In genomic region chr14:63725786-63726185, GRCh38 we compare ENCODE assay signal across 9 cellular contexts. TPM values are rescaled to one million over a fixed set of nuclear protein-coding genes. Genes with fewer than 3 reads are reported as not detected.
DNase-seq lines count a peak whose midpoint lies in the region; ATAC-seq and TF ChIP-seq lines count a peak whose summit lies in the region.
"Had no signal": no experiment of that assay in that cellular context is flagged by ENCODE, and none has a peak within 500 bp of the region (broad histone marks: within the 10 kb centered on the region; RNA-seq: fewer than 3 reads in every experiment).

No MANE protein-coding gene starts in this region.

- ATAC-seq in activated CD8-positive, alpha-beta T cell treated with anti-CD3 and anti-CD28 coated beads, Interleukin-2, amount 10 ng/mL, durations not matched to agents 7 days and 5 days, result no peak
- ATAC-seq in left lung (no peak), HG03045 (IDR thresholded peaks at IDR 0.05; ENCODE audit: unreplicated experiment) (no peak), HG03571 (IDR thresholded peaks at IDR 0.05; ENCODE audit: unreplicated experiment) (no peak)

- H3K36me3 Mint-ChIP-seq in activated naive CD4-positive, alpha-beta T cell treated with anti-CD3 and anti-CD28 coated beads, Interleukin-2, amount 50 U/mL, for 24 hours, result peaks cover 2% of the 10 kb centered on the region
- H3K36me3 Mint-ChIP-seq in activated CD8-positive, alpha-beta T cell treated with anti-CD3 and anti-CD28 coated beads, Interleukin-2, amount 10 ng/mL, durations not matched to agents 7 days and 5 days (ENCODE audit: low read depth), result peaks cover 10% of the 10 kb centered on the region

- H3K27me3 Mint-ChIP-seq in activated naive CD4-positive, alpha-beta T cell treated with anti-CD3 and anti-CD28 coated beads, Interleukin-2, amount 50 U/mL, for 24 hours, result no peaks in the 10 kb centered on the region
- H3K27me3 Mint-ChIP-seq in activated CD8-positive, alpha-beta T cell treated with anti-CD3 and anti-CD28 coated beads, Interleukin-2, amount 10 ng/mL, durations not matched to agents 7 days and 5 days (ENCODE audit: low read depth), result peaks cover 4% of the 10 kb centered on the region

- H3K27ac ChIP-seq in left lung, result no peak overlapping the region
- peak overlapping the region in 3 of 4 donors; percentile 94 to 98 (median 97) for H3K27ac ChIP-seq in transverse colon

- no peak for DNase-seq in activated naive CD4-positive, alpha-beta T cell treated with anti-CD3 and anti-CD28 coated beads, Interleukin-2, amount 50 U/mL, for 16 hours
- DNase-seq in activated CD8-positive, alpha-beta T cell treated with anti-CD3 and anti-CD28 coated beads, Interleukin-2, amount 10 ng/mL, durations not matched to agents 7 days and 5 days, result no peak
- no peak for DNase-seq in left lung
- no peak for DNase-seq in transverse colon
- no peak for DNase-seq in GM10266 (ENCODE audit: extremely low spot score)
- DNase-seq: DMS79 had no signal

- TF ChIP-seq EP300 in transverse colon (IDR thresholded peaks at IDR 0.05; ENCODE audit: low read depth), result no peak

- 43 to 45% methylated on average over 6 of the region's 6 CpGs for WGBS in transverse colon (ENCODE audit: low coverage in 1 of 2), 2 donors

- H3K4me1 ChIP-seq in left lung, result peaks cover 10 to 32% of the 10 kb centered on the region in 2 donors
- H3K4me1 ChIP-seq in transverse colon, result peaks cover 7 to 26% (median 19%) of the 10 kb centered on the region in 4 donors

- CTCF ChIA-PET in activated CD8-positive, alpha-beta T cell treated with anti-CD3 and anti-CD28 coated beads, Interleukin-2, amount 10 ng/mL, durations not matched to agents 7 days and 5 days (lab: Charles Lee), result interaction anchor here (0.7 to 5.8 kb wide), 12 partner anchors 11 to 337 kb away, joined by 3 to 44 read pairs (median 5); partner anchors contain the start of gene WDR89

- in situ Hi-C loops in transverse colon (cut with MboI; ENCODE audit: low pct_ligation_motif_present in 1 of 4, low pct_unique_long_range_greater_than_20kb in 1 of 4, low sequenced_read_pairs in 3 of 4), result no loop called here

- TF ChIP-seq CTCF in left lung (IDR thresholded peaks at IDR 0.05) (no peak), transverse colon (IDR thresholded peaks at IDR 0.05) (no peak), GM10266 (IDR thresholded peaks at IDR 0.05; ENCODE audit: control insufficient read depth, insufficient read depth, low read depth, missing control alignments) (no peak)

- no peak for TF ChIP-seq POLR2A in transverse colon (IDR thresholded peaks at IDR 0.05)

- intact Hi-C loops in left lung (cut with DNase I), result no loop called here
- intact Hi-C loops in transverse colon (cut with DNase I; ENCODE audit: low total_unique reads), result no loop called here

- H3K4me3 Mint-ChIP-seq in activated naive CD4-positive, alpha-beta T cell treated with anti-CD3 and anti-CD28 coated beads, Interleukin-2, amount 50 U/mL, for 24 hours, result peak overlapping the region; percentile 98
- H3K4me3 Mint-ChIP-seq in activated CD8-positive, alpha-beta T cell treated with anti-CD3 and anti-CD28 coated beads, Interleukin-2, amount 10 ng/mL, durations not matched to agents 7 days and 5 days, result peak overlapping the region; percentile 97

- POLR2A ChIA-PET in activated CD8-positive, alpha-beta T cell treated with anti-CD3 and anti-CD28 coated beads, Interleukin-2, amount 10 ng/mL, durations not matched to agents 7 days and 5 days (lab: Charles Lee), result interaction anchor here (0.5 to 1.5 kb wide), 5 partner anchors 65 to 183 kb away, joined by 3 to 6 read pairs (median 3); partner anchors contain the start of genes PPP2R5E and WDR89

- H3K9me3 Mint-ChIP-seq in activated naive CD4-positive, alpha-beta T cell treated with anti-CD3 and anti-CD28 coated beads, Interleukin-2, amount 50 U/mL, for 24 hours, result no peaks in the 10 kb centered on the region
- H3K9me3 Mint-ChIP-seq in activated CD8-positive, alpha-beta T cell treated with anti-CD3 and anti-CD28 coated beads, Interleukin-2, amount 10 ng/mL, durations not matched to agents 7 days and 5 days (ENCODE audit: insufficient read depth), result no peaks in the 10 kb centered on the region

- H3K27ac Mint-ChIP-seq in activated naive CD4-positive, alpha-beta T cell treated with anti-CD3 and anti-CD28 coated beads, Interleukin-2, amount 50 U/mL, for 24 hours, result peak overlapping the region; percentile 56
- H3K27ac Mint-ChIP-seq in activated CD8-positive, alpha-beta T cell treated with anti-CD3 and anti-CD28 coated beads, Interleukin-2, amount 10 ng/mL, durations not matched to agents 7 days and 5 days, result no peak overlapping the region

- H3K27me3 ChIP-seq in left lung (peaks cover 0 to 5% of the 10 kb centered on the region in 2 donors), transverse colon (no peaks in the 10 kb centered on the region)

- H3K4me3 ChIP-seq in left lung, result peak overlapping the region; percentile 72 to 87
- H3K4me3 ChIP-seq in transverse colon, result peak overlapping the region in 3 of 4 donors; percentile 88 to 99 (median 99)

- H3K4me1 Mint-ChIP-seq in activated naive CD4-positive, alpha-beta T cell treated with anti-CD3 and anti-CD28 coated beads, Interleukin-2, amount 50 U/mL, for 24 hours, result peaks cover 49% of the 10 kb centered on the region
- peaks cover 32% of the 10 kb centered on the region for H3K4me1 Mint-ChIP-seq in activated CD8-positive, alpha-beta T cell treated with anti-CD3 and anti-CD28 coated beads, Interleukin-2, amount 10 ng/mL, durations not matched to agents 7 days and 5 days (ENCODE audit: low read depth)

- H3K36me3 ChIP-seq in left lung (peaks cover 0 to 3% of the 10 kb centered on the region in 2 donors), transverse colon (peaks cover 0 to 6% (median 0%) of the 10 kb centered on the region in 4 donors)

- H3K9me3 ChIP-seq in left lung, result no peaks in the 10 kb centered on the region
- H3K9me3 ChIP-seq in transverse colon, result no peaks in the 10 kb centered on the region

RNA-seq across cellular contexts. Expression of gene SGPP1, which starts 2.1 kb away (rescaled TPM):
- 10 to 100 TPM; 18.2 to 19.9 TPM for total RNA-seq in activated CD8-positive, alpha-beta T cell treated with anti-CD3 and anti-CD28 coated beads, Interleukin-2, amount 10 ng/mL, durations not matched to agents 7 days and 5 days
- total RNA-seq in left lung (10 to 100 TPM; 19.8 to 21.6 TPM), transverse colon (10 to 100 TPM in 3 of 4 donors, 1 to 10 TPM in 1; 7.6 to 23.9 (median 20.1) TPM)

Comparison
In these comparisons a context has a peak if more than half of its experiments do, and no peak if none do; other contexts are left out.
1. H3K27ac ChIP-seq: peak in transverse colon (3 of 4); none in left lung (0 of 2).